Comparison of ENCODE assay signal across 15 cellular contexts in the genomic region with DNA sequence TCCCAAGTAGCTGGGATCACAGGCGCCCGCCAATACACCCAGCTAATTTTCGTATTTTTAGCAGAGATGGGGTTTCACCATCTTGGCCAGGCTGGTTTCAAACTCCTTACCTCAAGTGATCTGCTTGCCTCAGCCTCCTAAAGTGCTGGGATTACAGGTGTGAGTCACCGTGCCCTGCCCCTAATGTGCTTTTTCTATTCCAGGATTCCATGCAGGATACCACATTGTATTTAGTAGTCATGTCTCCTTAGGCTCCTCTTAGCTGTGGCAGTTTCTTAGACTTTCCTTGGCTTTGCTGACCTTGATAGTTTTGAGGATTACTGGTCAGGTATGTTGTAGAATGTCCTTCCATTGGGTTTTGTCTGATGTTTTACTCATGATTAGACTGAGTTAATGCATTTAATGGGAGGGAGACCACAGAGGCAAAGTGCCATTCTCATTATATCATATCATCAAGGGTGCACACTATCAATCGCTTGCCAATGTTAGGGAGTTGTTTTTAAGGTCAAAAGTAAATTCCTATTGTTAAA. TPM values are rescaled to one million over a fixed set of nuclear protein-coding genes. Genes with fewer than 3 reads are reported as not detected.
DNase-seq lines count a peak whose midpoint lies in the region; ATAC-seq, FAIRE-seq and TF ChIP-seq lines count a peak whose summit lies in the region.
"Had no signal": no experiment of that assay in that cellular context is flagged by ENCODE, and none has a peak within 500 bp of the region (broad histone marks: within the 10 kb centered on the region; RNA-seq: fewer than 3 reads in every experiment).

No MANE protein-coding gene starts in this region.

- H3K36me3 ChIP-seq in OCI-LY3 (replicated peaks; ENCODE audit: low read depth, low read length) (peaks cover 2% of the 10 kb centered on the region), K562 (ENCODE audit: control insufficient read depth, insufficient read depth, low read length) (no peaks in the 10 kb centered on the region), smooth muscle cell (ENCODE audit: low read depth) (no peaks in the 10 kb centered on the region)

- TF ChIP-seq EP300 in K562 (IDR thresholded peaks at IDR 0.05; ENCODE audit: low read length): no peak

- no peak for FAIRE-seq in K562 (lab: Jason Lieb, UNC)

- H3K4me1 Mint-ChIP-seq in activated T-cell treated with anti-CD3 and anti-CD28 coated beads, Interleukin-2, amount 50 U/mL, for 24 hours (ENCODE audit: low read depth): peaks cover 87% of the 10 kb centered on the region
- H3K4me1 Mint-ChIP-seq in activated T-cell treated with anti-CD3 and anti-CD28 coated beads, Interleukin-2, amount 50 U/mL, for 4 hours (ENCODE audit: low read depth): peaks cover 82% of the 10 kb centered on the region

- H3K4me3 ChIP-seq in OCI-LY3 (ENCODE audit: low read length): no peak overlapping the region
- H3K4me3 ChIP-seq in K562: no peak overlapping the region
- H3K4me3 ChIP-seq in smooth muscle cell: no peak overlapping the region
- H3K4me3 ChIP-seq: mucosa of descending colon had no signal

- TF ChIP-seq POLR2A in K562 (conservative IDR thresholded peaks at IDR 0.05): no peak

- no peaks in the 10 kb centered on the region for H3K27me3 ChIP-seq in OCI-LY3 (ENCODE audit: low read depth, low read length)
- H3K27me3 ChIP-seq in K562 (ENCODE audit: control insufficient read depth in 2 of 2, insufficient read depth in 2 of 2, low read length in 2 of 2): no peaks in the 10 kb centered on the region
- H3K27me3 ChIP-seq in smooth muscle cell (ENCODE audit: low read depth): no peaks in the 10 kb centered on the region

- no peaks in the 10 kb centered on the region for H3K9me1 ChIP-seq in K562 (ENCODE audit: control insufficient read depth, insufficient read depth, low read length)

- peak overlapping the region; percentile 53; the same call in 1 of the 2 replicates for H3K9ac ChIP-seq in OCI-LY3 (ENCODE audit: low read length)
- no peak overlapping the region for H3K9ac ChIP-seq in K562 (ENCODE audit: insufficient read depth in 1 of 2, low read depth in 2 of 2, low read length in 2 of 2)
- H3K9ac ChIP-seq in smooth muscle cell (ENCODE audit: low read depth): peak overlapping the region; percentile 44

- H3K27ac ChIP-seq in OCI-LY3 (ENCODE audit: low read length) (peak overlapping the region; percentile 99), K562 (ENCODE audit: extremely low read depth, low read depth, low read length) (no peak overlapping the region), smooth muscle cell (ENCODE audit: low read depth) (peak overlapping the region; percentile 97)

- BruUV-seq in K562 (replicated peaks; lab: Mats Ljungman, UMichigan): no TSS peak

- H3K9me3 ChIP-seq in OCI-LY3 (ENCODE audit: insufficient read depth, low read length): no peaks in the 10 kb centered on the region
- no peaks in the 10 kb centered on the region for H3K9me3 ChIP-seq in K562 (replicated peaks; ENCODE audit: control insufficient read depth, insufficient read depth, low read depth, low read length)
- no peaks in the 10 kb centered on the region for H3K9me3 ChIP-seq in smooth muscle cell (replicated peaks; ENCODE audit: low read depth)
- H3K9me3 ChIP-seq: mucosa of descending colon had no signal

- H4K20me1 ChIP-seq in OCI-LY3 (ENCODE audit: insufficient read depth, low read length): no peaks in the 10 kb centered on the region
- H4K20me1 ChIP-seq in K562 (replicated peaks; ENCODE audit: control insufficient read depth, insufficient read depth, low read length): no peaks in the 10 kb centered on the region
- H4K20me1 ChIP-seq in smooth muscle cell (ENCODE audit: low read depth): no peaks in the 10 kb centered on the region

- no peaks in the 10 kb centered on the region for H3K27me3 Mint-ChIP-seq in activated T-cell treated with anti-CD3 and anti-CD28 coated beads, Interleukin-2, amount 50 U/mL, for 24 hours
- no peaks in the 10 kb centered on the region for H3K27me3 Mint-ChIP-seq in activated T-cell treated with anti-CD3 and anti-CD28 coated beads, Interleukin-2, amount 50 U/mL, for 4 hours (ENCODE audit: low read depth)

- no peak for DNase-seq in activated T-cell treated with anti-CD3 and anti-CD28 coated beads, Interleukin-2, amount 50 U/mL, for 24 hours
- DNase-seq in activated T-cell treated with anti-CD3 and anti-CD28 coated beads, Interleukin-2, amount 50 U/mL, for 4 hours: no peak
- no peak for DNase-seq in K562 (ENCODE audit: extremely low read depth in 1 of 4, low spot score in 3 of 4)
- no peak for DNase-seq in smooth muscle cell (lab: John Stamatoyannopoulos, UW; ENCODE audit: unreplicated experiment)
- DNase-seq in OCI-M2 (lab: John Stamatoyannopoulos, UW; ENCODE audit: unreplicated experiment): no peak
- no peak for DNase-seq in NCI-H526 (lab: John Stamatoyannopoulos, UW)
- DNase-seq: ACHN, endodermal cell, left colon, mucosa of descending colon, NCI-H146, nucleus accumbens, Right ventricle myocardium superior had no signal

- H2AFZ ChIP-seq in OCI-LY3 (ENCODE audit: low read depth, low read length) (peak overlapping the region; percentile 33; the same call in 1 of the 2 replicates), K562 (ENCODE audit: low read depth, low read length) (no peak overlapping the region), smooth muscle cell (ENCODE audit: low read depth) (no peak overlapping the region)

- no peaks in the 10 kb centered on the region for H3K36me3 Mint-ChIP-seq in activated T-cell treated with anti-CD3 and anti-CD28 coated beads, Interleukin-2, amount 50 U/mL, for 24 hours (ENCODE audit: low read depth)
- peaks cover 2% of the 10 kb centered on the region for H3K36me3 Mint-ChIP-seq in activated T-cell treated with anti-CD3 and anti-CD28 coated beads, Interleukin-2, amount 50 U/mL, for 4 hours (ENCODE audit: insufficient read depth)

- CTCF ChIA-PET in K562 (lab: Yijun Ruan, JAX; ENCODE audit: low intra/inter-chr PET ratio): no interaction called here

- TF ChIP-seq CTCF in OCI-LY3 (IDR thresholded peaks at IDR 0.05; ENCODE audit: low read depth, low read length) (no peak), K562 (IDR thresholded peaks at IDR 0.05 in 2 of 3, conservative IDR thresholded peaks at IDR 0.05 in 1 of 3; ENCODE audit: insufficient read depth in 2 of 3, low read depth in 1 of 3, low read length in 3 of 3) (no peak), smooth muscle cell (IDR thresholded peaks at IDR 0.05; ENCODE audit: borderline replicate concordance, insufficient read depth, poor library complexity, severe bottlenecking) (no peak)

- 78% methylated on average over 5 of the region's 5 CpGs for WGBS in K562 (ENCODE audit: insufficient coverage, low coverage, missing lambda C conversion rate)
- WGBS in smooth muscle cell (ENCODE audit: low lambda C conversion rate): 90% methylated on average over 5 of the region's 5 CpGs

- ATAC-seq in activated T-cell treated with anti-CD3 and anti-CD28 coated beads, Interleukin-2, amount 50 U/mL, for 4 hours: no peak
- ATAC-seq in K562: no peak
- no peak for ATAC-seq in HG03108 (IDR thresholded peaks at IDR 0.05; ENCODE audit: unreplicated experiment)
- ATAC-seq: left colon, mucosa of descending colon had no signal

- POLR2A ChIA-PET in K562 (lab: Yijun Ruan, JAX): no interaction called here

- H3K79me2 ChIP-seq in OCI-LY3 (ENCODE audit: low read length) (no peaks in the 10 kb centered on the region), K562 (ENCODE audit: control insufficient read depth, insufficient read depth, low read length) (no peaks in the 10 kb centered on the region), smooth muscle cell (ENCODE audit: low read depth) (no peaks in the 10 kb centered on the region)

- in situ Hi-C loops in K562 (cut with MboI): no loop called here

- intact Hi-C loops in K562 (cut with micrococcal nuclease): loop anchor here (5.0 kb wide), 1 partner anchor 35 kb away; no protein-coding TSS in a partner anchor

- H3K4me1 ChIP-seq in OCI-LY3 (ENCODE audit: low read length) (peaks cover 60% of the 10 kb centered on the region), K562 (replicated peaks in 1 of 2; ENCODE audit: control insufficient read depth in 2 of 2, insufficient read depth in 2 of 2, low read length in 2 of 2) (peaks cover 6 to 44% of the 10 kb centered on the region in 2 experiments; a peak in 4 of 5 replicates), smooth muscle cell (ENCODE audit: low read depth) (peaks cover 16% of the 10 kb centered on the region)

- H3K4me2 ChIP-seq in OCI-LY3 (ENCODE audit: low read length) (peak overlapping the region; percentile 73), K562 (ENCODE audit: insufficient read depth, low read length) (no peak overlapping the region), smooth muscle cell (no peak overlapping the region)

- peak overlapping the region; percentile 97 for H3K27ac Mint-ChIP-seq in activated T-cell treated with anti-CD3 and anti-CD28 coated beads, Interleukin-2, amount 50 U/mL, for 24 hours
- H3K27ac Mint-ChIP-seq: endodermal cell had no signal

- H3K9me3 Mint-ChIP-seq in activated T-cell treated with anti-CD3 and anti-CD28 coated beads, Interleukin-2, amount 50 U/mL, for 24 hours: peaks cover 2% of the 10 kb centered on the region
- no peaks in the 10 kb centered on the region for H3K9me3 Mint-ChIP-seq in activated T-cell treated with anti-CD3 and anti-CD28 coated beads, Interleukin-2, amount 50 U/mL, for 4 hours
- H3K9me3 Mint-ChIP-seq: endodermal cell had no signal

- peak overlapping the region; percentile 56 for H3K4me3 Mint-ChIP-seq in activated T-cell treated with anti-CD3 and anti-CD28 coated beads, Interleukin-2, amount 50 U/mL, for 24 hours
- H3K4me3 Mint-ChIP-seq in activated T-cell treated with anti-CD3 and anti-CD28 coated beads, Interleukin-2, amount 50 U/mL, for 4 hours: no peak overlapping the region
- H3K4me3 Mint-ChIP-seq: endodermal cell had no signal

- H3F3A ChIP-seq in smooth muscle cell (ENCODE audit: low read depth): peaks cover 5% of the 10 kb centered on the region

- TF ChIP-seq RAD21 in K562 (CRISPR knock-in tag; conservative IDR thresholded peaks at IDR 0.05 in 1 of 2, IDR thresholded peaks at IDR 0.05 in 1 of 2): no peak

RNA-seq across cellular contexts. Expression of gene TNFAIP3, which starts 39.6 kb away (rescaled TPM):
- total RNA-seq in activated T-cell treated with anti-CD3 and anti-CD28 coated beads, Interleukin-2, amount 50 U/mL, for 4 hours: 100 to 1,000 TPM; 254 to 441 (median 334) TPM
- 14.3 and 18.6 TPM in 2 replicates for total RNA-seq in K562 (2011; cell fraction: chromatin; rRNA removed; ENCODE audit: low replicate concordance)
- 8.0 and 9.1 TPM in 2 replicates for total RNA-seq in K562 (2011; cell fraction: nucleolus; rRNA removed)
- total RNA-seq in K562 (2011; cell fraction: nucleoplasm; rRNA removed): 10.2 and 11.3 TPM in 2 replicates
- 5.9 and 6.2 TPM in 2 replicates for total RNA-seq in K562 (2014; rRNA removed)
- total RNA-seq in K562 (2014; rRNA removed; fragmentation: Illumina TruSeq; extraction: Trizol): 6.5 and 6.9 TPM in 2 replicates
- total RNA-seq in K562 (2015; rRNA removed; fragmentation: Illumina TruSeq; extraction: Trizol): 4.6 TPM in 2 replicates
- total RNA-seq in K562 (2021): 12.5 and 17.0 TPM in 2 replicates
- polyA plus RNA-seq in K562 (2011; rRNA removed): 6.4 and 11.8 TPM in 2 replicates
- polyA plus RNA-seq in K562 (2011; cell fraction: cytosol; rRNA removed): 2.5 and 5.0 TPM in 2 replicates
- polyA plus RNA-seq in K562 (2011; cell fraction: nucleus; rRNA removed): 21.1 and 33.6 TPM in 2 replicates
- polyA plus RNA-seq in K562 (2012): 5.7 and 26.6 TPM in 2 replicates
- 9.8 and 11.5 TPM in 2 replicates for polyA plus RNA-seq in K562 (2014; fragmentation: Illumina TruSeq; extraction: Trizol)
- polyA plus RNA-seq in K562 (2014; fragmentation: Nextera tagmentation; extraction: Ambion mirVana): 1 to 10 TPM in 1 of 2 experiments, under 1 TPM in 1; 0.79 to 1.3 TPM
- polyA plus RNA-seq in K562 (2014; rRNA removed): 9.2 and 9.5 TPM in 2 replicates
- 5.4 and 11.3 TPM in 2 replicates for polyA minus RNA-seq in K562 (2011; rRNA and poly(A)+ RNA removed)
- polyA minus RNA-seq in K562 (2011; cell fraction: cytosol; rRNA and poly(A)+ RNA removed): 2.9 and 4.6 TPM in 2 replicates
- 6.7 and 20.5 TPM in 2 replicates for polyA minus RNA-seq in K562 (2011; cell fraction: nucleus; rRNA and poly(A)+ RNA removed)
- total RNA-seq in smooth muscle cell: 33.8 and 40.3 TPM in 2 replicates
- 32.2 and 45.1 TPM in 2 replicates for polyA plus RNA-seq in smooth muscle cell

Comparison
In these comparisons a context has a peak if more than half of its experiments do, and no peak if none do; other contexts are left out.
1. H3K9ac ChIP-seq: peak in OCI-LY3 (single experiment) and smooth muscle cell (single experiment); none in K562 (0 of 2).